ENCODE assay signal across 11 cellular contexts in genomic region chr2:6921321-6921922, GRCh38. TPM values are rescaled to one million over a fixed set of nuclear protein-coding genes. Genes with fewer than 3 reads are reported as not detected.
DNase-seq lines count a peak whose midpoint lies in the region; ATAC-seq and TF ChIP-seq lines count a peak whose summit lies in the region.
"Had no signal": no experiment of that assay in that cellular context is flagged by ENCODE, and none has a peak within 500 bp of the region (broad histone marks: within the 10 kb centered on the region; RNA-seq: fewer than 3 reads in every experiment).

No MANE protein-coding gene starts in this region.

- no peak overlapping the region for H3K9ac ChIP-seq in SK-N-SH

- H3K27me3 ChIP-seq in SK-N-SH (ENCODE audit: insufficient read depth): no peaks in the 10 kb centered on the region

- 75% methylated on average over 11 of the region's 11 CpGs for WGBS in SK-N-SH (ENCODE audit: low lambda C conversion rate)

- POLR2A ChIA-PET in SK-N-SH (lab: Yijun Ruan, JAX): interaction anchor here (1.0 kb wide), 1 partner anchor 91 kb away, joined by 4 read pairs; no protein-coding TSS in a partner anchor

- no peak for TF ChIP-seq RAD21 in SK-N-SH (IDR thresholded peaks at IDR 0.05; ENCODE audit: low read length)

- H3K27me3 Mint-ChIP-seq in nephron progenitor cell (ENCODE audit: low read depth, poor library complexity): peaks cover 10% of the 10 kb centered on the region

- peaks cover 64% of the 10 kb centered on the region for H3K4me1 Mint-ChIP-seq in nephron progenitor cell

- H3K79me2 ChIP-seq in SK-N-SH (ENCODE audit: insufficient read depth): peaks cover 78% of the 10 kb centered on the region

- H3K9me2 ChIP-seq in SK-N-SH: no peaks in the 10 kb centered on the region

- no peaks in the 10 kb centered on the region for H3K9me3 ChIP-seq in SK-N-SH
- H3K9me3 ChIP-seq: thoracic aorta had no signal

- peaks cover 4% of the 10 kb centered on the region for H3F3A ChIP-seq in SK-N-SH (replicated peaks; ENCODE audit: insufficient read depth)

- peaks cover 0 to 4% of the 10 kb centered on the region in 2 experiments for H3K36me3 ChIP-seq in SK-N-SH (replicated peaks in 1 of 2; ENCODE audit: control insufficient read depth in 1 of 2, insufficient read depth in 2 of 2, low read length in 1 of 2)
- H3K36me3 ChIP-seq: thoracic aorta had no signal

- peak overlapping the region; percentile 69 for H3K27ac ChIP-seq in caudate nucleus (ENCODE audit: low read depth, low read length)
- H3K27ac ChIP-seq in SK-N-SH (ENCODE audit: low read depth in 2 of 2, low read length in 1 of 2): peak overlapping the region in 1 of 2 experiments; percentile 25; a peak in 1 of 4 replicates
- H3K27ac ChIP-seq: thoracic aorta had no signal

- no peak for ATAC-seq in GM21619 (IDR thresholded peaks at IDR 0.05; ENCODE audit: unreplicated experiment)

- no peak overlapping the region for H3K4me2 ChIP-seq in SK-N-SH

- H3K27ac Mint-ChIP-seq in nephron progenitor cell: peak overlapping the region; percentile 88

- TF ChIP-seq CTCF in nephron progenitor cell (IDR thresholded peaks at IDR 0.05) (no peak), SK-N-SH (IDR thresholded peaks at IDR 0.05) (no peak)

- peak overlapping the region; percentile 48 for H3K4me3 Mint-ChIP-seq in nephron progenitor cell

- CTCF ChIA-PET in SK-N-SH (lab: Yijun Ruan, JAX): interaction anchor here (1.3 to 25.9 kb wide), 11 partner anchors 11 to 176 kb away, joined by 3 to 437 read pairs (median 7); no protein-coding TSS in a partner anchor

- no peak overlapping the region for H2AFZ ChIP-seq in SK-N-SH (ENCODE audit: low read depth)

- DNase-seq in HuH-7 (ENCODE audit: low spot score) (peak; percentile 58), caudate nucleus (lab: John Stamatoyannopoulos, UW) (no peak), nephron progenitor cell (no peak), SHP77 (lab: John Stamatoyannopoulos, UW) (no peak), SK-N-SH (no peak)
- DNase-seq: IMR-90, NCI-H1417, NCI-H524 treated with DMSO at 0.1 percent for 48 hours, T-helper 9 cell had no signal

- H3K36me3 Mint-ChIP-seq in nephron progenitor cell (ENCODE audit: low read depth): peaks cover 14% of the 10 kb centered on the region

- H3K4me1 ChIP-seq in SK-N-SH (ENCODE audit: control insufficient read depth in 1 of 2, insufficient read depth in 2 of 2, low read depth in 1 of 2, low read length in 1 of 2): peaks cover 6 to 73% of the 10 kb centered on the region in 2 experiments; a peak in 3 of 4 replicates

- TF ChIP-seq EP300 in SK-N-SH (IDR thresholded peaks at IDR 0.05; ENCODE audit: borderline replicate concordance in 1 of 2, low read depth in 1 of 2, low read length in 1 of 2): no peak

- no peak overlapping the region for H3K4me3 ChIP-seq in SK-N-SH (ENCODE audit: low read depth in 2 of 2, low read length in 1 of 2)
- H3K4me3 ChIP-seq: thoracic aorta had no signal

- H3K9me3 Mint-ChIP-seq in nephron progenitor cell: no peaks in the 10 kb centered on the region

- H4K20me1 ChIP-seq in SK-N-SH (ENCODE audit: insufficient read depth): peaks cover 53% of the 10 kb centered on the region

TF ChIP-seq in SK-N-SH, 30 proteins besides CTCF, POLR2A, EP300 and RAD21:
- TF ChIP-seq GABPA (IDR thresholded peaks at IDR 0.05; ENCODE audit: low read depth) (no peak), PBX3 (IDR thresholded peaks at IDR 0.05) (no peak), TEAD4 (IDR thresholded peaks at IDR 0.05; ENCODE audit: borderline replicate concordance, insufficient read depth) (no peak), CHD2 (IDR thresholded peaks at IDR 0.05; ENCODE audit: low read length, partially characterized antibody) (no peak), FOXM1 (IDR thresholded peaks at IDR 0.05; ENCODE audit: low read depth) (no peak), TCF12 (IDR thresholded peaks at IDR 0.05) (no peak), MXI1 (IDR thresholded peaks at IDR 0.05; ENCODE audit: low read depth, low read length) (no peak), NFIC (IDR thresholded peaks at IDR 0.05; ENCODE audit: borderline replicate concordance) (no peak), YY1 (IDR thresholded peaks at IDR 0.05; ENCODE audit: low read depth) (no peak), NRF1 (IDR thresholded peaks at IDR 0.05; ENCODE audit: low read depth, low read length) (no peak), SIN3A (IDR thresholded peaks at IDR 0.05; ENCODE audit: borderline replicate concordance, low read depth, low read length) (no peak), RFX5 (IDR thresholded peaks at IDR 0.05; ENCODE audit: low read length) (no peak)

RNA-seq across cellular contexts. Expression of gene RNF144A, which starts 4.2 kb away (rescaled TPM):
- 15.6 and 17.3 TPM in 2 replicates for polyA plus RNA-seq in SK-N-SH (2012; rRNA removed)
- 9.8 and 15.5 TPM in 2 replicates for polyA plus RNA-seq in SK-N-SH (2012; cell fraction: cytosol; rRNA removed)
- 11.6 and 14.5 TPM in 2 replicates for polyA plus RNA-seq in SK-N-SH (2012; cell fraction: nucleus; rRNA removed)

RNA-seq across cellular contexts. Expression of gene RSAD2, which starts 43.8 kb away (rescaled TPM):
- 0.15 and 0.35 TPM in 2 replicates for polyA plus RNA-seq in SK-N-SH (2012; rRNA removed)
- 0.25 and 0.37 TPM in 2 replicates for polyA plus RNA-seq in SK-N-SH (2012; cell fraction: cytosol; rRNA removed)
- polyA plus RNA-seq in SK-N-SH (2012; cell fraction: nucleus; rRNA removed): 0.31 and 0.45 TPM in 2 replicates
- polyA plus RNA-seq: IMR-90 had no signal

RNA-seq across cellular contexts. Expression of gene CMPK2, which starts 55.7 kb away (rescaled TPM):
- polyA plus RNA-seq in SK-N-SH (2012; rRNA removed): 0.86 and 1.1 TPM in 2 replicates
- polyA plus RNA-seq in SK-N-SH (2012; cell fraction: cytosol; rRNA removed): 0.71 and 0.83 TPM in 2 replicates
- 0.89 and 1.5 TPM in 2 replicates for polyA plus RNA-seq in SK-N-SH (2012; cell fraction: nucleus; rRNA removed)
